Comparison of ENCODE assay signal across 14 cellular contexts in the genomic region with DNA sequence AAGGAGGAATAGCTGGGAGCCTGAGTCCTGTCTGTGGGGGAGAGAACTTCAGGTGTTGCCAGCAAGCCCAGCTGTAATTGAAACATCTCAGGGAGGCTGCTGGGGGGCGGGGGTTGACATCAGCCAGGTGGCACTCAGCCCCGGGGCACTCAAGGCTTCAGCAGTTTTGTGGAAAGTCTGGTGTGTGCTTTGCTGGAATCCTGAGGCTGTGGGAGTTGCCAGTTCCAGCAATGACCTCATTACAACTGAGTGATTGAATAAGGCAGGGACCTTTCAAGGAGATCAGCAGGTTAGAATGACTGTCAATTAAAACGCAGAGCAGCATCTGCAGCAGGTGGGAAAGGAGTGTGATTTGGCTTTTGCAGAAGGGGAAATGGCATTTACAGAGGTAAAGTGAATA.
DNase-seq lines count a peak whose midpoint lies in the region; ATAC-seq, FAIRE-seq and TF ChIP-seq lines count a peak whose summit lies in the region.
"Had no signal": no experiment of that assay in that cellular context is flagged by ENCODE, and none has a peak within 500 bp of the region (broad histone marks: within the 10 kb centered on the region; RNA-seq: fewer than 3 reads in every experiment).

No MANE protein-coding gene starts in this region.

- no peak for TF ChIP-seq POLR2A in lower leg skin (IDR thresholded peaks at IDR 0.05)

- no peak for TF ChIP-seq CTCF in MCF 10A (IDR thresholded peaks at IDR 0.05; ENCODE audit: unreplicated experiment)
- TF ChIP-seq CTCF in left ventricle myocardium inferior (IDR thresholded peaks at IDR 0.05; ENCODE audit: borderline replicate concordance): no peak
- no peak for TF ChIP-seq CTCF in lower leg skin (IDR thresholded peaks at IDR 0.05)

- no peak overlapping the region for H3K4me3 Mint-ChIP-seq in MCF 10A (ENCODE audit: unreplicated experiment)
- H3K4me3 Mint-ChIP-seq: activated naive CD8-positive, alpha-beta T cell had no signal

- peaks cover 31% of the 10 kb centered on the region for H3K4me1 ChIP-seq in left ventricle myocardium inferior

- no peaks in the 10 kb centered on the region for H3K9me3 ChIP-seq in left ventricle myocardium inferior (replicated peaks)

- no peaks in the 10 kb centered on the region for H3K9me3 Mint-ChIP-seq in MCF 10A (ENCODE audit: unreplicated experiment)
- no peaks in the 10 kb centered on the region for H3K9me3 Mint-ChIP-seq in activated naive CD4-positive, alpha-beta T cell treated with anti-CD3 and anti-CD28 coated beads, Interleukin-2, amount 50 U/mL, for 72 hours

- no peaks in the 10 kb centered on the region for H3K36me3 ChIP-seq in left ventricle myocardium inferior

- 10 to 29% methylated on average over 3 of the region's 3 CpGs for WGBS in lower leg skin, 2 donors

- FAIRE-seq in frontal cortex (lab: Jason Lieb, UNC): no peak
- FAIRE-seq: urothelium cell line had no signal

- H3K4me3 ChIP-seq in left ventricle myocardium inferior (no peak overlapping the region), lower leg skin (ENCODE audit: low read depth, poor library complexity, severe bottlenecking) (no peak overlapping the region)

- peak overlapping the region; percentile 20 for H3K27ac ChIP-seq in left ventricle myocardium inferior (replicated peaks)
- H3K27ac ChIP-seq: epithelial cell of prostate, HL-60 had no signal

- BruUV-seq in MCF 10A (replicated peaks; lab: Mats Ljungman, UMichigan): no TSS peak

- peak; percentile 79 to 84 for DNase-seq in T47D (ENCODE audit: low read depth in 1 of 2, low spot score in 1 of 2)
- DNase-seq in MCF 10A (ENCODE audit: unreplicated experiment): no peak
- DNase-seq in NCI-H2196 (lab: John Stamatoyannopoulos, UW; ENCODE audit: unreplicated experiment): peak; percentile 70
- peak; percentile 40 for DNase-seq in left ventricle myocardium inferior
- DNase-seq in activated naive CD4-positive, alpha-beta T cell treated with anti-CD3 and anti-CD28 coated beads, Interleukin-2, amount 50 U/mL, for 72 hours (ENCODE audit: low spot score in 2 of 2): no peak
- no peak for DNase-seq in lower leg skin (ENCODE audit: low spot score in 2 of 2)
- DNase-seq in frontal cortex (ENCODE audit: low spot score in 2 of 2): no peak
- DNase-seq in activated CD8-positive, alpha-beta memory T cell treated with anti-CD3 and anti-CD28 coated beads, Interleukin-2, amount 50 U/mL, for 48 hours: no peak
- DNase-seq: hippocampal formation; stimulated activated CD8-positive, alpha-beta memory T cell treated with anti-CD3 and anti-CD28 coated beads, Interleukin-4, amount 100 ng/mL, for 48 hours had no signal

- ATAC-seq in activated naive CD4-positive, alpha-beta T cell treated with anti-CD3 and anti-CD28 coated beads, Interleukin-2, amount 50 U/mL, for 72 hours: no peak

- in situ Hi-C loops in T47D (cut with HindIII; ENCODE audit: low pct_unique_long_range_greater_than_20kb, low sequenced_read_pairs): no loop called here

- CTCF ChIA-PET in MCF 10A (lab: Yijun Ruan, JAX): no interaction called here

- POLR2A ChIA-PET in MCF 10A (lab: Yijun Ruan, JAX): interaction anchor here (0.9 kb wide), 1 partner anchor 19 kb away, joined by 3 read pairs; no protein-coding TSS in a partner anchor

- H3K27ac Mint-ChIP-seq in MCF 10A (ENCODE audit: low read depth, unreplicated experiment): no peak overlapping the region
- H3K27ac Mint-ChIP-seq in activated naive CD4-positive, alpha-beta T cell treated with anti-CD3 and anti-CD28 coated beads, Interleukin-2, amount 50 U/mL, for 72 hours: no peak overlapping the region
- H3K27ac Mint-ChIP-seq: activated naive CD8-positive, alpha-beta T cell had no signal

- intact Hi-C loops in MCF 10A (cut with micrococcal nuclease) (no loop called here), left ventricle myocardium inferior (cut with micrococcal nuclease) (no loop called here), lower leg skin (cut with DNase I; ENCODE audit: low total_unique reads) (no loop called here)

- no peaks in the 10 kb centered on the region for H3K4me1 Mint-ChIP-seq in MCF 10A (ENCODE audit: insufficient read depth, unreplicated experiment)

- peaks cover 22% of the 10 kb centered on the region for H3K27me3 Mint-ChIP-seq in MCF 10A (ENCODE audit: insufficient read depth, unreplicated experiment)

- no peaks in the 10 kb centered on the region for H3K27me3 ChIP-seq in left ventricle myocardium inferior (ENCODE audit: low read depth)

- H3K36me3 Mint-ChIP-seq in MCF 10A (ENCODE audit: insufficient read depth, unreplicated experiment): no peaks in the 10 kb centered on the region
- H3K36me3 Mint-ChIP-seq in activated naive CD4-positive, alpha-beta T cell treated with anti-CD3 and anti-CD28 coated beads, Interleukin-2, amount 50 U/mL, for 72 hours: no peaks in the 10 kb centered on the region
- H3K36me3 Mint-ChIP-seq: activated naive CD8-positive, alpha-beta T cell had no signal

Comparison
In these comparisons a context has a peak if more than half of its experiments do, and no peak if none do; other contexts are left out.
1. DNase-seq: peak in T47D (2 of 2), NCI-H2196 (single experiment) and left ventricle myocardium inferior (single experiment); none in MCF 10A (single experiment), activated naive CD4-positive, alpha-beta T cell treated with anti-CD3 and anti-CD28 coated beads, Interleukin-2, amount 50 U/mL, for 72 hours (0 of 2), lower leg skin (0 of 2), frontal cortex (0 of 2) and activated CD8-positive, alpha-beta memory T cell treated with anti-CD3 and anti-CD28 coated beads, Interleukin-2, amount 50 U/mL, for 48 hours (single experiment).